ENCODE assay signal across 8 cellular contexts in the genomic region with DNA sequence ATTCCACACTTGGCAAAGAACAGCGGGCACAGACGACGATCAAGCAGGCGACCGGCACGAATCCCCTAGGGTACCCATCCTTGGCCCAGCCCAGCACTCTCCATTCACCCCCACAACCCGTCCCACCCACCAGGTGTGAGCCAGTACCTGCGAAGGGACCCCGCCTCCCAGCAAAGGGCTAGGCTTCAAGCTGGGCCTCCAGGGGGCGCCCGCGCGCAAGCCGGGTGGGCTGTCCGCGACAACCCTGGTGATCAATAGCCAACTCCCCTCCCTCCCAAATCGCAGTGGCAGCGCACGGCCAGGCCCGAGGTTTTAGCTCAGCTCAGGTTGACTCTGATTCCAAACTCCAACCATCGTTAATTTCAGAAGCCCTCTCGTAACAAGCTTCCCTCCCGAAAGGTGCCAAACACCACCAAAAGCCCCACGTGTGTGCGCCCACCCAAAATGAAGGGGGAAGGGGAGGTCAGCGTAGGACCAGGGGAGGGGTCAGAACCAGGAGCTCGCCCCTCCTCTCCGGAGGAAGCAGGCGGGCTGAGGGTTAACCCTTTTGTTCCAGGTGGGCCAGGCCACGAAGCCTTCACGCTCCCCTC. TPM values are rescaled to one million over a fixed set of nuclear protein-coding genes. Genes with fewer than 3 reads are reported as not detected.
DNase-seq lines count a peak whose midpoint lies in the region; ATAC-seq and TF ChIP-seq lines count a peak whose summit lies in the region.

No MANE protein-coding gene starts in this region.

- DNase-seq in NCI-H146 treated with DMSO at 0.1 percent for 48 hours (lab: John Stamatoyannopoulos, UW; ENCODE audit: unreplicated experiment) (peak; percentile 87), colonic mucosa (peak; percentile 75), lung (ENCODE audit: low spot score) (peak; percentile 57)
- peak; percentile 84 for DNase-seq in activated CD4-positive, alpha-beta T cell treated with anti-CD3 and anti-CD28 coated beads for 36 hours
- peak; percentile 8 for DNase-seq in stimulated activated CD8-positive, alpha-beta memory T cell treated with anti-CD3 and anti-CD28 coated beads, Interleukin-12 subunit alpha, Interleukin-12 subunit beta, amount 100 ng/mL, for 4 hours (ENCODE audit: low read depth)

- H3K4me1 ChIP-seq in colonic mucosa (peaks cover 6% of the 10 kb centered on the region), lung (ENCODE audit: control insufficient read depth in 2 of 2, insufficient read depth in 2 of 2, low read length in 2 of 2) (peaks cover 7 to 9% of the 10 kb centered on the region in 2 donors)

- H3K27ac ChIP-seq in colonic mucosa: no peak overlapping the region
- no peak overlapping the region for H3K27ac ChIP-seq in lung (ENCODE audit: low read depth in 1 of 2, low read length in 1 of 2)

- WGBS in lung, 2 donors: 0 to 1% methylated on average over 30 to 31 of the region's 31 CpGs

- peaks cover 27% of the 10 kb centered on the region for H3K27me3 ChIP-seq in colonic mucosa
- no peaks in the 10 kb centered on the region for H3K27me3 ChIP-seq in lung (ENCODE audit: control insufficient read depth, insufficient read depth)

- no peak overlapping the region for H3K27ac Mint-ChIP-seq in activated CD4-positive, alpha-beta T cell treated with anti-CD3 and anti-CD28 coated beads for 36 hours

- no peak overlapping the region for H3K4me3 Mint-ChIP-seq in activated CD4-positive, alpha-beta T cell treated with anti-CD3 and anti-CD28 coated beads for 36 hours

- no peaks in the 10 kb centered on the region for H3K36me3 Mint-ChIP-seq in activated CD4-positive, alpha-beta T cell treated with anti-CD3 and anti-CD28 coated beads for 36 hours (ENCODE audit: low read depth)

- peak overlapping the region; percentile 24 for H3K4me3 ChIP-seq in colonic mucosa
- no peak overlapping the region for H3K4me3 ChIP-seq in lung

- no peaks in the 10 kb centered on the region for H3K9me3 Mint-ChIP-seq in activated CD4-positive, alpha-beta T cell treated with anti-CD3 and anti-CD28 coated beads for 36 hours (ENCODE audit: low read depth)

- CTCF ChIA-PET in activated CD4-positive, alpha-beta T cell treated with anti-CD3 and anti-CD28 coated beads for 36 hours (lab: Charles Lee): interaction anchor here (0.7 to 1.4 kb wide), 15 partner anchors 15 to 306 kb away, joined by 3 to 5 read pairs (median 3); no protein-coding TSS in a partner anchor

- peak; percentile 78 for ATAC-seq in activated CD4-positive, alpha-beta T cell treated with anti-CD3 and anti-CD28 coated beads for 36 hours
- ATAC-seq in lung (ENCODE audit: insufficient read depth, low FRiP score) (peak; percentile 62), HG02973 (IDR thresholded peaks at IDR 0.05; ENCODE audit: unreplicated experiment) (no peak), GM18870 (IDR thresholded peaks at IDR 0.05; ENCODE audit: unreplicated experiment) (no peak)

- peaks cover 55% of the 10 kb centered on the region for H3K27me3 Mint-ChIP-seq in activated CD4-positive, alpha-beta T cell treated with anti-CD3 and anti-CD28 coated beads for 36 hours

- H3K9me3 ChIP-seq in colonic mucosa (no peaks in the 10 kb centered on the region), lung (ENCODE audit: control insufficient read depth in 2 of 2, insufficient read depth in 1 of 2, low read length in 1 of 2) (no peaks in the 10 kb centered on the region)

- intact Hi-C loops in activated CD4-positive, alpha-beta T cell treated with anti-CD3 and anti-CD28 coated beads for 36 hours (cut with DNase I, micrococcal nuclease): loop anchor here in 1 of 2 experiments (1.0 to 5.0 kb wide), 4 partner anchors 33 to 283 kb away; no protein-coding TSS in a partner anchor
- intact Hi-C loops in colonic mucosa (cut with DNase I): no loop called here

- POLR2A ChIA-PET in activated CD4-positive, alpha-beta T cell treated with anti-CD3 and anti-CD28 coated beads for 36 hours (lab: Charles Lee): no interaction called here

- H3K9ac ChIP-seq in colonic mucosa (ENCODE audit: low read depth in 2 of 2, low read length in 2 of 2): peak overlapping the region in 1 of 2 donors; percentile 43

- TF ChIP-seq CTCF in GM12874 (IDR thresholded peaks at IDR 0.05; ENCODE audit: insufficient read depth, low read depth, low read length) (peak; percentile 94), colonic mucosa (IDR thresholded peaks at IDR 0.05) (peak; percentile 82), lung (IDR thresholded peaks at IDR 0.05; ENCODE audit: control extremely low read depth, extremely low read depth) (peak; percentile 8)

- H3K4me1 Mint-ChIP-seq in activated CD4-positive, alpha-beta T cell treated with anti-CD3 and anti-CD28 coated beads for 36 hours: peaks cover 8% of the 10 kb centered on the region

- H3K36me3 ChIP-seq in colonic mucosa (no peaks in the 10 kb centered on the region), lung (ENCODE audit: control insufficient read depth in 2 of 2, insufficient read depth in 2 of 2, low read length in 2 of 2) (no peaks in the 10 kb centered on the region)

RNA-seq across cellular contexts. Expression of a gene that starts 2.1 kb away (rescaled TPM):
- total RNA-seq in activated CD4-positive, alpha-beta T cell treated with anti-CD3 and anti-CD28 coated beads for 36 hours: under 1 TPM in 1 of 2 experiments, not detected in 1; 0.11 TPM
- total RNA-seq in colonic mucosa: under 1 TPM; 0.13 to 0.35 TPM
- 1 to 10 TPM in 1 of 2 donors, under 1 TPM in 1; 0.74 to 3.8 TPM for total RNA-seq in lung
- under 1 TPM; 0.06 to 0.12 TPM for polyA plus RNA-seq in lung

RNA-seq across cellular contexts. Expression of a gene that starts 32.0 kb away (rescaled TPM):
- total RNA-seq in activated CD4-positive, alpha-beta T cell treated with anti-CD3 and anti-CD28 coated beads for 36 hours: 1 to 10 TPM; 2.2 to 2.7 TPM
- 10 to 100 TPM; 40.2 to 70.1 TPM for total RNA-seq in colonic mucosa
- 10 to 100 TPM; 21.9 to 43.6 TPM for total RNA-seq in lung
- polyA plus RNA-seq in lung: 1 to 10 TPM; 3.3 to 7.9 TPM

Comparison
In these comparisons a context has a peak if more than half of its experiments do, and no peak if none do; other contexts are left out.
1. CTCF ChIP-seq: peak in every context shown above with its lines; median percentile 94 in GM12874; 82 in colonic mucosa; 8 in lung.
2. DNase-seq: peak in every context shown above with its lines; median percentile 87 in NCI-H146 treated with DMSO at 0.1 percent for 48 hours; 84 in activated CD4-positive, alpha-beta T cell treated with anti-CD3 and anti-CD28 coated beads for 36 hours; 75 in colonic mucosa; 57 in lung; 8 in stimulated activated CD8-positive, alpha-beta memory T cell treated with anti-CD3 and anti-CD28 coated beads, Interleukin-12 subunit alpha, Interleukin-12 subunit beta, amount 100 ng/mL, for 4 hours.
3. ATAC-seq: peak in activated CD4-positive, alpha-beta T cell treated with anti-CD3 and anti-CD28 coated beads for 36 hours (single experiment) and lung (single experiment); none in HG02973 (single experiment) and GM18870 (single experiment).
4. RNA of a gene that starts 32.0 kb away (total RNA-seq): 40.2 to 70.1 TPM in colonic mucosa and 21.9 to 43.6 TPM in lung; 2.2 to 2.7 TPM in activated CD4-positive, alpha-beta T cell treated with anti-CD3 and anti-CD28 coated beads for 36 hours; every median in the first group is over 4 times any median in the second.